Comparison of ENCODE assay signal across 1 cellular context in genomic region chr11:6238902-6239301, GRCh38.
TF ChIP-seq lines count a peak whose summit lies in the region.

A gene with protein sequence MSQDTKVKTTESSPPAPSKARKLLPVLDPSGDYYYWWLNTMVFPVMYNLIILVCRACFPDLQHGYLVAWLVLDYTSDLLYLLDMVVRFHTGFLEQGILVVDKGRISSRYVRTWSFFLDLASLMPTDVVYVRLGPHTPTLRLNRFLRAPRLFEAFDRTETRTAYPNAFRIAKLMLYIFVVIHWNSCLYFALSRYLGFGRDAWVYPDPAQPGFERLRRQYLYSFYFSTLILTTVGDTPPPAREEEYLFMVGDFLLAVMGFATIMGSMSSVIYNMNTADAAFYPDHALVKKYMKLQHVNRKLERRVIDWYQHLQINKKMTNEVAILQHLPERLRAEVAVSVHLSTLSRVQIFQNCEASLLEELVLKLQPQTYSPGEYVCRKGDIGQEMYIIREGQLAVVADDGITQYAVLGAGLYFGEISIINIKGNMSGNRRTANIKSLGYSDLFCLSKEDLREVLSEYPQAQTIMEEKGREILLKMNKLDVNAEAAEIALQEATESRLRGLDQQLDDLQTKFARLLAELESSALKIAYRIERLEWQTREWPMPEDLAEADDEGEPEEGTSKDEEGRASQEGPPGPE (plus strand): TSS chr11:6239089. CDS start chr11:6239207, 118 bp downstream.

TF ChIP-seq in K562, 482 proteins besides CTCF, POLR2A, EP300 and RAD21 (continued from another document):
- no peak for TF ChIP-seq ZBTB34 (CRISPR knock-in tag; IDR thresholded peaks at IDR 0.05)
- TF ChIP-seq KDM4B (IDR thresholded peaks at IDR 0.05; ENCODE audit: borderline replicate concordance in 2 of 2, low read depth in 1 of 2): no peak
- no peak for TF ChIP-seq ZKSCAN3 (CRISPR knock-in tag; IDR thresholded peaks at IDR 0.05)
- TF ChIP-seq, protein P1, sequence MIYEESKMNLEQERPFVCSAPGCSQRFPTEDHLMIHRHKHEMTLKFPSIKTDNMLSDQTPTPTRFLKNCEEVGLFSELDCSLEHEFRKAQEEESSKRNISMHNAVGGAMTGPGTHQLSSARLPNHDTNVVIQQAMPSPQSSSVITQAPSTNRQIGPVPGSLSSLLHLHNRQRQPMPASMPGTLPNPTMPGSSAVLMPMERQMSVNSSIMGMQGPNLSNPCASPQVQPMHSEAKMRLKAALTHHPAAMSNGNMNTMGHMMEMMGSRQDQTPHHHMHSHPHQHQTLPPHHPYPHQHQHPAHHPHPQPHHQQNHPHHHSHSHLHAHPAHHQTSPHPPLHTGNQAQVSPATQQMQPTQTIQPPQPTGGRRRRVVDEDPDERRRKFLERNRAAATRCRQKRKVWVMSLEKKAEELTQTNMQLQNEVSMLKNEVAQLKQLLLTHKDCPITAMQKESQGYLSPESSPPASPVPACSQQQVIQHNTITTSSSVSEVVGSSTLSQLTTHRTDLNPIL (CRISPR knock-in tag; IDR thresholded peaks at IDR 0.05): no peak
